9 cellular contexts compared by ENCODE assay signal in the genomic region with DNA sequence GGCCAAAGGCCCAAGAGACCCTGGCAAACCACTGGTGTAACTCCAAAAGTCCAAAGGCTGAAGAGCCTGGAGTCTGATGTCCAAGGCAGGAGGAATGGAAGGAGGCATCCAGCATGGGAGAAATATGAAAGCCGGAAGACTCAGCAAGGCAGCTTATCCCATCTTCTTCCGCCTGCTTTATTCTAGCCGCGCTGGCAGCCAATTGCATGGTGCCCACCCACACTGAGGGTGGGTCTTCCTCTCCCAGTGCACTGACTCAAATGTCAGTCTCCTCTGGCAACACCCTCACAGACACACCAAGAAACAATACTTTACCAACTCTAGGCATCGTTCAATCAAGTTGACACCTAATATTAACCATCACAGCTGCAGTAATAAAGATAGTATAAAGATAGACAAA. TPM values are rescaled to one million over a fixed set of nuclear protein-coding genes. Genes with fewer than 3 reads are reported as not detected.
"Had no signal": no experiment of that assay in that cellular context is flagged by ENCODE, and none has a peak within 500 bp of the region (broad histone marks: within the 10 kb centered on the region; RNA-seq: fewer than 3 reads in every experiment).

No MANE protein-coding gene starts in this region.

- ATAC-seq: HepG2, K562 had no signal

- DNase-seq: IMR-90, KBM-7, KG1 had no signal

- H3K4me3 ChIP-seq: K562 had no signal

- H3K27ac ChIP-seq: HL-60, KMS-11 had no signal

RNA-seq across cellular contexts. Expression of gene MAPK4, which starts 34.1 kb away (rescaled TPM):
- total RNA-seq: HepG2, HT-29, HT1080, IMR-90, K562 had no signal
